Comparison of ENCODE assay signal across 20 cellular contexts in genomic region chr17:19729900-19730299, GRCh38. TPM values are rescaled to one million over a fixed set of nuclear protein-coding genes. Genes with fewer than 3 reads are reported as not detected.
DNase-seq lines count a peak whose midpoint lies in the region; TF ChIP-seq lines count a peak whose summit lies in the region.
"Had no signal": no experiment of that assay in that cellular context is flagged by ENCODE, and none has a peak within 500 bp of the region (broad histone marks: within the 10 kb centered on the region; RNA-seq: fewer than 3 reads in every experiment).

No MANE protein-coding gene starts in this region.

- no peak overlapping the region for H3K9ac ChIP-seq in SK-N-SH
- H3K9ac ChIP-seq: BLaER1 had no signal

- no peaks in the 10 kb centered on the region for H3K9me3 ChIP-seq in osteoblast (ENCODE audit: low read depth, low read length)
- H3K9me3 ChIP-seq in testis = no peaks in the 10 kb centered on the region
- H3K9me3 ChIP-seq in SK-N-SH = no peaks in the 10 kb centered on the region
- no peaks in the 10 kb centered on the region for H3K9me3 ChIP-seq in effector memory CD4-positive, alpha-beta T cell (ENCODE audit: control insufficient read depth, low read length)
- H3K9me3 ChIP-seq: BLaER1 had no signal

- H3K36me3 Mint-ChIP-seq in dendritic cell treated with granulocyte-macrophage colony-stimulating factor and Interleukin-4, amounts not matched to agents 40 ng/mL and 50 ng/mL, for 4 days (ENCODE audit: low read depth) = no peaks in the 10 kb centered on the region
- H3K36me3 Mint-ChIP-seq: CD4-positive, alpha-beta memory T cell had no signal

- TF ChIP-seq EP300 in SK-N-SH (IDR thresholded peaks at IDR 0.05; ENCODE audit: borderline replicate concordance in 1 of 2, low read depth in 1 of 2, low read length in 1 of 2) = no peak

- POLR2A ChIA-PET in RWPE1 (lab: Yijun Ruan, JAX; ENCODE audit: low non-redundant PET) = no interaction called here
- POLR2A ChIA-PET in SK-N-SH (lab: Yijun Ruan, JAX) = no interaction called here

- H3K27ac Mint-ChIP-seq in dendritic cell treated with granulocyte-macrophage colony-stimulating factor and Interleukin-4, amounts not matched to agents 40 ng/mL and 50 ng/mL, for 4 days = peak overlapping the region; percentile 59

- H3K4me3 ChIP-seq in osteoblast (ENCODE audit: insufficient read depth, low read length) (no peak overlapping the region), testis (no peak overlapping the region), SK-N-SH (ENCODE audit: low read depth in 2 of 2, low read length in 1 of 2) (no peak overlapping the region)
- H3K4me3 ChIP-seq in effector memory CD4-positive, alpha-beta T cell (ENCODE audit: insufficient read depth, low read depth, low read length, poor library complexity, severe bottlenecking) = no peak overlapping the region
- H3K4me3 ChIP-seq: BLaER1, GM12878 had no signal

- H3K36me3 ChIP-seq in osteoblast (ENCODE audit: insufficient read depth, low read length) (no peaks in the 10 kb centered on the region), testis (ENCODE audit: low read depth, missing control alignments) (no peaks in the 10 kb centered on the region), SK-N-SH (replicated peaks in 1 of 2; ENCODE audit: control insufficient read depth in 1 of 2, insufficient read depth in 2 of 2, low read length in 1 of 2) (no peaks in the 10 kb centered on the region)
- no peaks in the 10 kb centered on the region for H3K36me3 ChIP-seq in effector memory CD4-positive, alpha-beta T cell (ENCODE audit: control insufficient read depth, insufficient read depth, low read length)
- H3K36me3 ChIP-seq: BLaER1 had no signal

- H3K27ac ChIP-seq in RWPE1 (peak overlapping the region; percentile 100), osteoblast (ENCODE audit: low read depth, low read length) (no peak overlapping the region), testis (peak overlapping the region; percentile 95 to 96), SK-N-SH (ENCODE audit: low read depth in 2 of 2, low read length in 1 of 2) (no peak overlapping the region)
- H3K27ac ChIP-seq in effector memory CD4-positive, alpha-beta T cell (ENCODE audit: insufficient read depth, low read length, poor library complexity, severe bottlenecking) = no peak overlapping the region
- H3K27ac ChIP-seq: BLaER1 had no signal

- H4K20me1 ChIP-seq in osteoblast (ENCODE audit: insufficient read depth, low read length) = no peaks in the 10 kb centered on the region
- H4K20me1 ChIP-seq in SK-N-SH (ENCODE audit: insufficient read depth) = no peaks in the 10 kb centered on the region
- H4K20me1 ChIP-seq: BLaER1 had no signal

- WGBS in testis, 2 donors = 76 to 79% methylated on average over 6 of the region's 6 CpGs
- 95% methylated on average over 6 of the region's 6 CpGs for WGBS in SK-N-SH (ENCODE audit: low lambda C conversion rate)

- H3K27me3 Mint-ChIP-seq in dendritic cell treated with granulocyte-macrophage colony-stimulating factor and Interleukin-4, amounts not matched to agents 40 ng/mL and 50 ng/mL, for 4 days = peaks cover 2% of the 10 kb centered on the region
- H3K27me3 Mint-ChIP-seq: CD4-positive, alpha-beta memory T cell had no signal

- no peak for TF ChIP-seq POLR2A in testis (IDR thresholded peaks at IDR 0.05)

- no peaks in the 10 kb centered on the region for H3F3A ChIP-seq in SK-N-SH (replicated peaks; ENCODE audit: insufficient read depth)

- H2AFZ ChIP-seq in osteoblast (ENCODE audit: low read length) (no peak overlapping the region), SK-N-SH (ENCODE audit: low read depth) (no peak overlapping the region)

- H3K4me1 Mint-ChIP-seq in dendritic cell treated with granulocyte-macrophage colony-stimulating factor and Interleukin-4, amounts not matched to agents 40 ng/mL and 50 ng/mL, for 4 days (ENCODE audit: low read depth) = peaks cover 59% of the 10 kb centered on the region

- TF ChIP-seq CTCF in RWPE1 (conservative IDR thresholded peaks at IDR 0.05; ENCODE audit: low read depth) (no peak), osteoblast (IDR thresholded peaks at IDR 0.05; ENCODE audit: extremely low read depth, low read depth, low read length) (no peak), testis (IDR thresholded peaks at IDR 0.05) (no peak), SK-N-SH (IDR thresholded peaks at IDR 0.05) (no peak)

- intact Hi-C loops in dendritic cell treated with granulocyte-macrophage colony-stimulating factor and Interleukin-4, amounts not matched to agents 40 ng/mL and 50 ng/mL, for 4 days (cut with micrococcal nuclease) = no loop called here
- intact Hi-C loops in testis (cut with DNase I; ENCODE audit: low total_unique reads) = loop anchor here (5.0 kb wide), 1 partner anchor 83 kb away; the partner anchor contains the start of gene ALDH3A2

- CTCF ChIA-PET in RWPE1 (lab: Yijun Ruan, JAX) = interaction anchor here (0.7 kb wide), 1 partner anchor 26 kb away, joined by 4 read pairs; no protein-coding TSS in a partner anchor
- CTCF ChIA-PET in SK-N-SH (lab: Yijun Ruan, JAX) = interaction anchor here (0.6 to 3.6 kb wide), 4 partner anchors 14 to 43 kb away, joined by 4 to 19 read pairs (median 8); no protein-coding TSS in a partner anchor

- H3K79me2 ChIP-seq in osteoblast (ENCODE audit: insufficient read depth, low read length) (no peaks in the 10 kb centered on the region), SK-N-SH (ENCODE audit: insufficient read depth) (no peaks in the 10 kb centered on the region)

- H3K27me3 ChIP-seq in osteoblast (ENCODE audit: insufficient read depth, low read length) (no peaks in the 10 kb centered on the region), testis (no peaks in the 10 kb centered on the region), SK-N-SH (ENCODE audit: insufficient read depth) (no peaks in the 10 kb centered on the region)
- no peaks in the 10 kb centered on the region for H3K27me3 ChIP-seq in effector memory CD4-positive, alpha-beta T cell (replicated peaks; ENCODE audit: control insufficient read depth, insufficient read depth, low read length, poor library complexity, severe bottlenecking)
- H3K27me3 ChIP-seq: BLaER1 had no signal

- no peak for DNase-seq in RWPE1 (ENCODE audit: low spot score)
- DNase-seq in osteoblast (ENCODE audit: insufficient read length, low spot score, missing footprints) = peak; percentile 53
- DNase-seq in testis = no peak
- DNase-seq in NCI-H526 treated with DMSO at 0.1 percent for 48 hours (lab: John Stamatoyannopoulos, UW) = no peak
- DNase-seq in SK-N-SH = no peak
- no peak for DNase-seq in effector memory CD4-positive, alpha-beta T cell
- DNase-seq: CD4-positive, alpha-beta memory T cell; EL; GOT3; NCI-H1092 treated with DMSO at 0.1 percent for 48 hours; NCI-H146; NCI-H2029 treated with DMSO at 0.1 percent for 48 hours; NCI-H2171 treated with DMSO at 0.1 percent for 48 hours; NCI-H446; NCI-H69 had no signal

- H3K4me3 Mint-ChIP-seq in dendritic cell treated with granulocyte-macrophage colony-stimulating factor and Interleukin-4, amounts not matched to agents 40 ng/mL and 50 ng/mL, for 4 days = no peak overlapping the region
- H3K4me3 Mint-ChIP-seq: CD4-positive, alpha-beta memory T cell had no signal

- peaks cover 19% of the 10 kb centered on the region for H3K4me1 ChIP-seq in osteoblast (ENCODE audit: insufficient read depth, low read length)
- H3K4me1 ChIP-seq in testis = peaks cover 47% of the 10 kb centered on the region
- peaks cover 0 to 15% of the 10 kb centered on the region in 2 experiments; a peak in 2 of 4 replicates for H3K4me1 ChIP-seq in SK-N-SH (ENCODE audit: control insufficient read depth in 1 of 2, insufficient read depth in 2 of 2, low read depth in 1 of 2, low read length in 1 of 2)
- peaks cover 3% of the 10 kb centered on the region for H3K4me1 ChIP-seq in effector memory CD4-positive, alpha-beta T cell (ENCODE audit: control insufficient read depth, insufficient read depth, low read length, poor library complexity, severe bottlenecking)

- TF ChIP-seq RAD21 in SK-N-SH (IDR thresholded peaks at IDR 0.05; ENCODE audit: low read length) = no peak

- H3K4me2 ChIP-seq in osteoblast (ENCODE audit: insufficient read depth, low read length) = no peak overlapping the region
- H3K4me2 ChIP-seq in SK-N-SH = no peak overlapping the region
- H3K4me2 ChIP-seq: BLaER1 had no signal

- no peaks in the 10 kb centered on the region for H3K9me3 Mint-ChIP-seq in dendritic cell treated with granulocyte-macrophage colony-stimulating factor and Interleukin-4, amounts not matched to agents 40 ng/mL and 50 ng/mL, for 4 days
- H3K9me3 Mint-ChIP-seq: CD4-positive, alpha-beta memory T cell had no signal

- no peaks in the 10 kb centered on the region for H3K9me2 ChIP-seq in SK-N-SH

TF ChIP-seq in SK-N-SH, 30 proteins besides CTCF, POLR2A, EP300 and RAD21 (continues in another document):
- TF ChIP-seq MEF2A (IDR thresholded peaks at IDR 0.05; ENCODE audit: borderline replicate concordance, low read depth) (no peak), TCF12 (IDR thresholded peaks at IDR 0.05) (no peak), NRF1 (IDR thresholded peaks at IDR 0.05; ENCODE audit: low read depth, low read length) (no peak), CHD2 (IDR thresholded peaks at IDR 0.05; ENCODE audit: low read length, partially characterized antibody) (no peak), POLR2AphosphoS5 (IDR thresholded peaks at IDR 0.05; ENCODE audit: low read depth, low read length) (no peak), FOXJ3 (CRISPR knock-in tag; IDR thresholded peaks at IDR 0.05) (no peak)
- TF ChIP-seq, protein P1, sequence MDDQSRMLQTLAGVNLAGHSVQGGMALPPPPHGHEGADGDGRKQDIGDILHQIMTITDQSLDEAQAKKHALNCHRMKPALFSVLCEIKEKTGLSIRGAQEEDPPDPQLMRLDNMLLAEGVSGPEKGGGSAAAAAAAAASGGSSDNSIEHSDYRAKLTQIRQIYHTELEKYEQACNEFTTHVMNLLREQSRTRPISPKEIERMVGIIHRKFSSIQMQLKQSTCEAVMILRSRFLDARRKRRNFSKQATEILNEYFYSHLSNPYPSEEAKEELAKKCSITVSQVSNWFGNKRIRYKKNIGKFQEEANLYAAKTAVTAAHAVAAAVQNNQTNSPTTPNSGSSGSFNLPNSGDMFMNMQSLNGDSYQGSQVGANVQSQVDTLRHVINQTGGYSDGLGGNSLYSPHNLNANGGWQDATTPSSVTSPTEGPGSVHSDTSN (IDR thresholded peaks at IDR 0.05) = no peak

RNA-seq across cellular contexts. Expression of gene SLC47A2, which starts 13.5 kb away (rescaled TPM):
- total RNA-seq in osteoblast (not detected in 2 replicates), testis (under 1 TPM; 0.16 to 0.50 TPM)
- polyA plus RNA-seq in testis (ENCODE audit: insufficient read depth, low read depth, low replicate concordance) (1.1 TPM), SK-N-SH (2012; rRNA removed) (not detected in 2 replicates)
- polyA plus RNA-seq in SK-N-SH (2012; cell fraction: cytosol; rRNA removed) = not detected in 2 replicates
- polyA plus RNA-seq in SK-N-SH (2012; cell fraction: nucleus; rRNA removed) = not detected in 2 replicates
- total RNA-seq: A673; CD4-positive, alpha-beta memory T cell; GM12878; LHCN-M2 had no signal
- polyA plus RNA-seq: CD4-positive, alpha-beta memory T cell; GM12878 had no signal

RNA-seq across cellular contexts. Expression of gene ALDH3A1, which starts 18.2 kb away (rescaled TPM):
- total RNA-seq in osteoblast = under 0.01 TPM in 1 of 2 replicates, not detected in the other
- 1 to 10 TPM; 3.2 to 5.6 TPM for total RNA-seq in testis
- polyA plus RNA-seq in testis (ENCODE audit: insufficient read depth, low read depth, low replicate concordance) = 4.2 TPM
- 0.52 and 0.79 TPM in 2 replicates for polyA plus RNA-seq in SK-N-SH (2012; rRNA removed)
- polyA plus RNA-seq in SK-N-SH (2012; cell fraction: cytosol; rRNA removed) = 0.33 and 0.49 TPM in 2 replicates
- polyA plus RNA-seq in SK-N-SH (2012; cell fraction: nucleus; rRNA removed) = 0.75 and 1.0 TPM in 2 replicates
- total RNA-seq: A673; CD4-positive, alpha-beta memory T cell; GM12878; LHCN-M2 had no signal
- polyA plus RNA-seq: CD4-positive, alpha-beta memory T cell had no signal

Comparison
In these comparisons a context has a peak if more than half of its experiments do, and no peak if none do; other contexts are left out.
1. H3K27ac ChIP-seq: peak in RWPE1 (single experiment) and testis (2 of 2); none in osteoblast (single experiment), SK-N-SH (0 of 2) and effector memory CD4-positive, alpha-beta T cell (single experiment).